8 cellular contexts compared by ENCODE assay signal in the genomic region with DNA sequence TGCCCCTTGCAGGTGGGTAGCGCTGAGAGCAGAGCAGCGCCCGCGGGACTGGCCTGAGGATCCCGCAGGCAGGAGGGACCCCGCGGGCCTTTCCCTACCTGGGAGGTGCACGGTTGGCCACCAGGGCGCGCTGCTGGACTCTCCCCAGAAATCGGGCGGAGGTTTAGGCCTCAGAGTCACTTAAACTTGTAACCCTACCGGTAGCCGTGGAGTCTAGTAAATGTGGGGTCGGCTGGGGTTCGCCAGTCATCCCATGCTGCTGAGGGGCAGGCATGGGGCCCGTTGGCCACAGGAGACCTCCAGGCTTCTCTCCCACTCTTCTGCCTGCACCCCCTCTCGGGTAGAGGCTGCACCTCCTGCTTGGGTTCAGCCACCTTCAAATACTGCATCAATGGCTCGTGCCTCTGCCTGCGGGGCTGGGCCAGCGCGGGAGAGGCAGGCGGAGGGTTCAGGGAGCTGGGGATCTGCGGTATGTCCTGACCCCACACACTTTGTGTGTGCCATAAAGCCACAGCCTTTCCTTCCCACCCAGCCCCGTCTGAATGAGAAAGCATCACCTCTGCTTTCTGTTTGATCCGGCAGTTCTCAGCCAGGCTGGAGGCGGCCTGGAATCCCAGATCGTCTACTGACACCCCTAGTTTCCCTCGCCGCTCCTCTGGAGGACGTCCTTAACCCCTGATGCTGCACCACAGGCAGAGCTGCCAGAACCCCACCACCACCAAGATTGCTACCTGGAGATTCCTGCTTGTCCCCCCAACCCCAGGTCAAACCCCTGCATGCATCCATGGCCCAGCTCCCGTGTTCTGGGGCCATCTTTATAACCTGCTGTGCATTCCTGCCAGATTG. TPM values are rescaled to one million over a fixed set of nuclear protein-coding genes. Genes with fewer than 3 reads are reported as not detected.
DNase-seq lines count a peak whose midpoint lies in the region; ATAC-seq and TF ChIP-seq lines count a peak whose summit lies in the region.

No MANE protein-coding gene starts in this region.

- BruUV-seq in A673 (replicated peaks; lab: Mats Ljungman, UMichigan) = no TSS peak

- peaks cover 14% of the 10 kb centered on the region for H3K4me1 ChIP-seq in A673 (ENCODE audit: insufficient read depth, low read length, poor library complexity, severe bottlenecking)

- H3K4me3 ChIP-seq in A673 (ENCODE audit: low read depth, low read length, poor library complexity, severe bottlenecking) (no peak overlapping the region), coronary artery (peak overlapping the region; percentile 47)

- CTCF ChIA-PET in A673 (lab: Charles Lee) = interaction anchor here (0.7 kb wide), 1 partner anchor 24 kb away, joined by 4 read pairs; a partner anchor contains a TSS

- peak; percentile 94 for TF ChIP-seq CTCF in A673 (conservative IDR thresholded peaks at IDR 0.05; ENCODE audit: low read depth, low read length)
- TF ChIP-seq CTCF in coronary artery (IDR thresholded peaks at IDR 0.05) = peak; percentile 90

- H3K27ac ChIP-seq in A673 (ENCODE audit: low read depth, low read length, poor library complexity, severe bottlenecking) (peak overlapping the region; percentile 40), coronary artery (no peak overlapping the region)

- DNase-seq in A673 (ENCODE audit: low spot score) = peak; percentile 85
- peak; percentile 45 for DNase-seq in NCI-H510A (lab: John Stamatoyannopoulos, UW)
- peak; percentile 82 to 88 for DNase-seq in activated CD4-positive, alpha-beta T cell treated with anti-CD3 and anti-CD28 coated beads for 4 hours
- peak; percentile 84 for DNase-seq in coronary artery (ENCODE audit: low spot score)
- peak; percentile 76 for DNase-seq in medulla oblongata (ENCODE audit: extremely low spot score)
- DNase-seq in stimulated activated CD8-positive, alpha-beta memory T cell treated with anti-CD3 and anti-CD28 coated beads, Interleukin-15, amount 100 ng/mL, for 4 hours (ENCODE audit: low read depth in 2 of 2) = peak; percentile 65 to 69

- no peaks in the 10 kb centered on the region for H3K9me3 ChIP-seq in A673 (ENCODE audit: low read depth, low read length, poor library complexity, severe bottlenecking)

- ATAC-seq in GM18520 (IDR thresholded peaks at IDR 0.05; ENCODE audit: unreplicated experiment) (peak; percentile 65), HG03060 (IDR thresholded peaks at IDR 0.05; ENCODE audit: low read depth, unreplicated experiment) (peak; percentile 44)

- H3K27me3 ChIP-seq in A673 (replicated peaks; ENCODE audit: insufficient read depth, low read depth, low read length, poor library complexity) = no peaks in the 10 kb centered on the region

- POLR2A ChIA-PET in A673 (lab: Charles Lee; ENCODE audit: low non-redundant PET) = no interaction called here

- intact Hi-C loops in A673 (cut with micrococcal nuclease; ENCODE audit: unreplicated experiment) = loop anchor here (5.0 kb wide), 3 partner anchors 96 to 344 kb away; a partner anchor contains a TSS

- no peaks in the 10 kb centered on the region for H3K36me3 ChIP-seq in A673 (ENCODE audit: insufficient read depth, low read length, poor library complexity, severe bottlenecking)

RNA-seq across cellular contexts. Expression of a gene that starts 12.3 kb away (rescaled TPM):
- total RNA-seq in A673 (2021) = 173 and 188 TPM in 2 replicates

RNA-seq across cellular contexts. Expression of a gene that starts 24.0 kb away (rescaled TPM):
- total RNA-seq in A673 (2021) = 119 and 132 TPM in 2 replicates

RNA-seq across cellular contexts. Expression of a gene that starts 24.2 kb away (rescaled TPM):
- total RNA-seq in A673 (2021) = not detected in 2 replicates

RNA-seq across cellular contexts. Expression of a gene that starts 24.2 kb away (rescaled TPM):
- 47.3 and 62.2 TPM in 2 replicates for total RNA-seq in A673 (2021)

RNA-seq across cellular contexts. Expression of a gene that starts 44.0 kb away (rescaled TPM):
- total RNA-seq in A673 (2021) = 166 TPM in 2 replicates
